In genomic region chr14:32343926-32344430, GRCh38 we compare ENCODE assay signal across 1 cellular context.
TF ChIP-seq lines count a peak whose summit lies in the region.

No MANE protein-coding gene starts in this region.

TF ChIP-seq in H1, 55 proteins besides CTCF, POLR2A, EP300 and RAD21:
- TF ChIP-seq FOSL1 (IDR thresholded peaks at IDR 0.05; ENCODE audit: insufficient read depth, low read depth, low read length) (no peak), CHD7 (IDR thresholded peaks at IDR 0.05; ENCODE audit: insufficient replicate concordance, low read length) (no peak), KDM4A (IDR thresholded peaks at IDR 0.05; ENCODE audit: low read depth, low read length, severe bottlenecking) (no peak), MAFK (IDR thresholded peaks at IDR 0.05; ENCODE audit: low read depth, low read length) (no peak), RXRA (IDR thresholded peaks at IDR 0.05; ENCODE audit: insufficient read depth, low read depth, low read length) (no peak), ASH2L (IDR thresholded peaks at IDR 0.05; ENCODE audit: low read length) (no peak), ATF2 (IDR thresholded peaks at IDR 0.05; ENCODE audit: low read length) (no peak), HDAC6 (IDR thresholded peaks at IDR 0.05; ENCODE audit: low read depth, low read length) (no peak), TAF7 (optimal IDR thresholded peaks at IDR 0.05; ENCODE audit: borderline replicate concordance, low read depth, low read length) (no peak), HDAC2 (IDR thresholded peaks at IDR 0.05; ENCODE audit: borderline replicate concordance in 1 of 2, low read depth in 2 of 2, low read length in 2 of 2) (no peak), E2F6 (IDR thresholded peaks at IDR 0.05) (no peak), EGR1 (IDR thresholded peaks at IDR 0.05; ENCODE audit: borderline replicate concordance, low read depth, low read length) (no peak), RFX5 (IDR thresholded peaks at IDR 0.05; ENCODE audit: borderline replicate concordance, low read depth, low read length) (no peak), NRF1 (IDR thresholded peaks at IDR 0.05; ENCODE audit: low read depth, low read length) (no peak), GABPA (IDR thresholded peaks at IDR 0.05; ENCODE audit: borderline replicate concordance, insufficient read depth, low read length) (no peak), NANOG (IDR thresholded peaks at IDR 0.05; ENCODE audit: insufficient read depth, low read depth, low read length, poor library complexity, severe bottlenecking) (no peak), JUND (IDR thresholded peaks at IDR 0.05; ENCODE audit: low read length) (no peak), CEBPB (IDR thresholded peaks at IDR 0.05; ENCODE audit: low read depth, low read length) (no peak), CREB1 (IDR thresholded peaks at IDR 0.05) (no peak), CTBP2 (IDR thresholded peaks at IDR 0.05; ENCODE audit: borderline replicate concordance, insufficient read depth, insufficient read length, low read length) (no peak)
